12 cellular contexts compared by ENCODE assay signal in the genomic region with DNA sequence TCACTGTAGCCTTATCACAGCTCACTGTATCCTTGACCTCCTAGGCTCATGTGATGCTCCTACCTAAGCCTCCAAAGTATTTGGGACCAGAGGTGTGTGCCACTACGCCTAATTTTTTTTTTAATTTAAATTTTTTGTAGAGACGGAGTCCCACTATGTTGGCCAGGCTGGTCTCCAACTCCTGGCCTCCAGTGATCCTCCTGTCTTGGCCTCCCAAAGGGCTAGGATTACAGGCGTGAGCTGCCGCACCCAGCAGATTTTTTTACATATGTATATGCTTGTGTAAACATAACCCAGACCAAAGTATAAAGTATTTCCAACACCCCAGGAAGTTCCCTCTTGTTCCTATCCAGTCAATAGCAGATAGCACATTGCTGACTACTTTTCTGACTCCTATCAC. TPM values are rescaled to one million over a fixed set of nuclear protein-coding genes. Genes with fewer than 3 reads are reported as not detected.
DNase-seq lines count a peak whose midpoint lies in the region; ATAC-seq and TF ChIP-seq lines count a peak whose summit lies in the region.
"Had no signal": no experiment of that assay in that cellular context is flagged by ENCODE, and none has a peak within 500 bp of the region (broad histone marks: within the 10 kb centered on the region; RNA-seq: fewer than 3 reads in every experiment).

No MANE protein-coding gene starts in this region.

- CTCF ChIA-PET in activated CD8-positive, alpha-beta memory T cell treated with anti-CD3 and anti-CD28 coated beads, Interleukin-2, amount 10 ng/mL, durations not matched to agents 7 days and 5 days (lab: Charles Lee), result interaction anchor here (1.2 to 1.6 kb wide), 2 partner anchors 10 to 35 kb away, joined by 3 to 5 read pairs; partner anchors contain the start of gene ECI1

- no peaks in the 10 kb centered on the region for H3K9me2 ChIP-seq in OCI-LY1 (ENCODE audit: low read depth, low read length)

- H2AFZ ChIP-seq in OCI-LY1 (ENCODE audit: low read length), result no peak overlapping the region

- H3K27ac ChIP-seq in OCI-LY1 (ENCODE audit: low read depth, low read length, poor library complexity, severe bottlenecking) (peak overlapping the region; percentile 76), psoas muscle (peak overlapping the region; percentile 91)

- TF ChIP-seq CTCF in OCI-LY1 (IDR thresholded peaks at IDR 0.05; ENCODE audit: low read length) (no peak), psoas muscle (IDR thresholded peaks at IDR 0.05) (no peak)

- peaks cover 6% of the 10 kb centered on the region for H3K79me2 ChIP-seq in OCI-LY1 (ENCODE audit: insufficient read depth, low read length)

- peak overlapping the region; percentile 47 for H3K4me2 ChIP-seq in OCI-LY1 (ENCODE audit: low read length)

- H3K9me3 ChIP-seq in OCI-LY1 (ENCODE audit: low read length) (no peaks in the 10 kb centered on the region), psoas muscle (no peaks in the 10 kb centered on the region)
- H3K9me3 ChIP-seq: upper lobe of right lung had no signal

- H3K27me3 ChIP-seq in OCI-LY1 (ENCODE audit: insufficient read depth, low read length), result no peaks in the 10 kb centered on the region
- H3K27me3 ChIP-seq in psoas muscle (ENCODE audit: insufficient read depth in 3 of 3, low read length in 2 of 3), result no peaks in the 10 kb centered on the region
- H3K27me3 ChIP-seq: upper lobe of right lung had no signal

- H3K27me3 Mint-ChIP-seq in activated CD8-positive, alpha-beta memory T cell treated with anti-CD3 and anti-CD28 coated beads, Interleukin-2, amount 10 ng/mL, durations not matched to agents 7 days and 5 days, result no peaks in the 10 kb centered on the region
- no peaks in the 10 kb centered on the region for H3K27me3 Mint-ChIP-seq in central memory CD8-positive, alpha-beta T cell

- H3K4me1 ChIP-seq in OCI-LY1 (ENCODE audit: insufficient read depth, low read length, severe bottlenecking) (peaks cover 30% of the 10 kb centered on the region), psoas muscle (peaks cover 26% of the 10 kb centered on the region)

- DNase-seq in activated CD8-positive, alpha-beta memory T cell treated with anti-CD3 and anti-CD28 coated beads, Interleukin-2, amount 10 ng/mL, durations not matched to agents 7 days and 5 days, result no peak
- no peak for DNase-seq in activated CD8-positive, alpha-beta memory T cell treated with anti-CD3 and anti-CD28 coated beads, Interleukin-2, amount 50 U/mL, for 4 hours
- DNase-seq in central memory CD8-positive, alpha-beta T cell (ENCODE audit: low spot score in 2 of 2), result no peak
- DNase-seq in psoas muscle (no peak), dedifferentiated amniotic fluid mesenchymal stem cell (ENCODE audit: extremely low spot score) (no peak)
- DNase-seq: activated gamma-delta T cell treated with Interleukin-2 at 50 U/mL for 16 hours, EL, NCI-H1092 treated with DMSO at 0.1 percent for 48 hours, upper lobe of right lung had no signal

- WGBS in psoas muscle, 3 donors, result 93 to 98% (median 95%) methylated on average over 4 of the region's 4 CpGs

- peak overlapping the region; percentile 38; the same call in 1 of the 2 replicates for H3K9ac ChIP-seq in OCI-LY1 (ENCODE audit: low read length)

- intact Hi-C loops in psoas muscle (cut with DNase I), result loop anchor here in 1 of 2 donors (5.0 kb wide), 1 partner anchor 36 kb away; the partner anchor contains the start of gene ECI1

- no peak for ATAC-seq in activated CD8-positive, alpha-beta memory T cell treated with anti-CD3 and anti-CD28 coated beads, Interleukin-2, amount 10 ng/mL, durations not matched to agents 7 days and 5 days
- ATAC-seq in central memory CD8-positive, alpha-beta T cell (replicated peaks; ENCODE audit: extremely low read depth, poor library complexity, severe bottlenecking), result no peak
- ATAC-seq in psoas muscle, result no peak
- no peak for ATAC-seq in HG03469 (IDR thresholded peaks at IDR 0.05; ENCODE audit: unreplicated experiment)
- ATAC-seq in HG02588 (IDR thresholded peaks at IDR 0.05; ENCODE audit: unreplicated experiment), result no peak
- ATAC-seq: upper lobe of right lung had no signal

- peaks cover 6% of the 10 kb centered on the region; the same call in 1 of the 2 replicates for H3F3A ChIP-seq in OCI-LY1 (ENCODE audit: insufficient read depth, low read length)

- peak overlapping the region; percentile 36 for H3K4me3 Mint-ChIP-seq in activated CD8-positive, alpha-beta memory T cell treated with anti-CD3 and anti-CD28 coated beads, Interleukin-2, amount 10 ng/mL, durations not matched to agents 7 days and 5 days
- H3K4me3 Mint-ChIP-seq in central memory CD8-positive, alpha-beta T cell, result peak overlapping the region; percentile 81

- H3K4me3 ChIP-seq in OCI-LY1 (ENCODE audit: low read depth, low read length, poor library complexity, severe bottlenecking) (peak overlapping the region; percentile 36), psoas muscle (peak overlapping the region; percentile 70)

- H3K36me3 Mint-ChIP-seq in activated CD8-positive, alpha-beta memory T cell treated with anti-CD3 and anti-CD28 coated beads, Interleukin-2, amount 10 ng/mL, durations not matched to agents 7 days and 5 days, result peaks cover 6% of the 10 kb centered on the region
- H3K36me3 Mint-ChIP-seq in central memory CD8-positive, alpha-beta T cell (ENCODE audit: insufficient read depth), result peaks cover 10% of the 10 kb centered on the region

- no peaks in the 10 kb centered on the region for H4K20me1 ChIP-seq in OCI-LY1 (ENCODE audit: insufficient read depth, low read length)

- no peaks in the 10 kb centered on the region for H3K9me3 Mint-ChIP-seq in activated CD8-positive, alpha-beta memory T cell treated with anti-CD3 and anti-CD28 coated beads, Interleukin-2, amount 10 ng/mL, durations not matched to agents 7 days and 5 days (ENCODE audit: low read depth)
- H3K9me3 Mint-ChIP-seq in central memory CD8-positive, alpha-beta T cell, result no peaks in the 10 kb centered on the region

- H3K36me3 ChIP-seq in OCI-LY1 (ENCODE audit: insufficient read depth, low read length) (peaks cover 3% of the 10 kb centered on the region; the same call in 1 of the 2 replicates), psoas muscle (ENCODE audit: insufficient read depth in 1 of 2, low read depth in 1 of 2) (no peaks in the 10 kb centered on the region)
- H3K36me3 ChIP-seq: upper lobe of right lung had no signal

- H3K27ac Mint-ChIP-seq in activated CD8-positive, alpha-beta memory T cell treated with anti-CD3 and anti-CD28 coated beads, Interleukin-2, amount 10 ng/mL, durations not matched to agents 7 days and 5 days, result peak overlapping the region; percentile 57
- peak overlapping the region; percentile 68 for H3K27ac Mint-ChIP-seq in central memory CD8-positive, alpha-beta T cell (ENCODE audit: low read depth)

- H3K4me1 Mint-ChIP-seq in activated CD8-positive, alpha-beta memory T cell treated with anti-CD3 and anti-CD28 coated beads, Interleukin-2, amount 10 ng/mL, durations not matched to agents 7 days and 5 days, result peaks cover 22% of the 10 kb centered on the region
- peaks cover 6% of the 10 kb centered on the region for H3K4me1 Mint-ChIP-seq in central memory CD8-positive, alpha-beta T cell

RNA-seq across cellular contexts. Expression of gene PGP, which starts 1.7 kb away (rescaled TPM):
- total RNA-seq in activated CD8-positive, alpha-beta memory T cell treated with anti-CD3 and anti-CD28 coated beads, Interleukin-2, amount 10 ng/mL, durations not matched to agents 7 days and 5 days, result 10 to 100 TPM; 29.8 to 34.8 TPM
- 10 to 100 TPM; 27.2 to 35.9 (median 29.8) TPM for total RNA-seq in psoas muscle
- polyA plus RNA-seq in psoas muscle, result 10 to 100 TPM; 20.9 to 27.4 (median 24.0) TPM

RNA-seq across cellular contexts. Expression of gene BRICD5, which starts 5.7 kb away (rescaled TPM):
- total RNA-seq in activated CD8-positive, alpha-beta memory T cell treated with anti-CD3 and anti-CD28 coated beads, Interleukin-2, amount 10 ng/mL, durations not matched to agents 7 days and 5 days, result 10 to 100 TPM; 13.2 to 20.4 TPM
- total RNA-seq in psoas muscle, result 1 to 10 TPM in 3 of 4 donors, under 1 TPM in 1; 0.86 to 5.3 (median 4.1) TPM
- 1 to 10 TPM; 1.4 to 3.1 (median 1.8) TPM for polyA plus RNA-seq in psoas muscle

RNA-seq across cellular contexts. Expression of gene E4F1, which starts 7.1 kb away (rescaled TPM):
- total RNA-seq in activated CD8-positive, alpha-beta memory T cell treated with anti-CD3 and anti-CD28 coated beads, Interleukin-2, amount 10 ng/mL, durations not matched to agents 7 days and 5 days, result 10 to 100 TPM; 31.3 to 37.1 TPM
- total RNA-seq in psoas muscle, result 10 to 100 TPM; 11.1 to 22.9 (median 12.8) TPM
- polyA plus RNA-seq in psoas muscle, result 10 to 100 TPM; 16.8 to 21.8 (median 19.1) TPM

RNA-seq across cellular contexts. Expression of gene MLST8, which starts 11.1 kb away (rescaled TPM):
- 10 to 100 TPM; 38.9 to 45.7 TPM for total RNA-seq in activated CD8-positive, alpha-beta memory T cell treated with anti-CD3 and anti-CD28 coated beads, Interleukin-2, amount 10 ng/mL, durations not matched to agents 7 days and 5 days
- total RNA-seq in psoas muscle, result 10 to 100 TPM; 18.8 to 35.0 (median 28.7) TPM
- polyA plus RNA-seq in psoas muscle, result 10 to 100 TPM; 58.1 to 60.5 (median 59.7) TPM

RNA-seq across cellular contexts. Expression of gene DNASE1L2, which starts 19.9 kb away (rescaled TPM):
- total RNA-seq in activated CD8-positive, alpha-beta memory T cell treated with anti-CD3 and anti-CD28 coated beads, Interleukin-2, amount 10 ng/mL, durations not matched to agents 7 days and 5 days, result 1 to 10 TPM; 1.5 to 2.0 TPM
- total RNA-seq in psoas muscle, result 1 to 10 TPM in 1 of 4 donors, under 1 TPM in 3; 0.28 to 1.2 (median 0.60) TPM
- polyA plus RNA-seq in psoas muscle, result under 1 TPM; 0.17 to 0.35 (median 0.30) TPM
